In genomic region chr6:106146852-106147351, GRCh38 we compare ENCODE assay signal across 11 cellular contexts.
DNase-seq lines count a peak whose midpoint lies in the region; ATAC-seq lines count a peak whose summit lies in the region.
"Had no signal": no experiment of that assay in that cellular context is flagged by ENCODE, and none has a peak within 500 bp of the region (broad histone marks: within the 10 kb centered on the region; RNA-seq: fewer than 3 reads in every experiment).

No MANE protein-coding gene starts in this region.

- peak; percentile 48 for ATAC-seq in GM18861 (IDR thresholded peaks at IDR 0.05; ENCODE audit: unreplicated experiment)
- peak; percentile 57 for ATAC-seq in HG02610 (IDR thresholded peaks at IDR 0.05; ENCODE audit: unreplicated experiment)

- H3K4me3 Mint-ChIP-seq in CD8-positive, alpha-beta memory T cell = no peak overlapping the region
- H3K4me3 Mint-ChIP-seq: GM23338 had no signal

- no peak overlapping the region for H3K27ac ChIP-seq in CD8-positive, alpha-beta memory T cell (ENCODE audit: low read depth, low read length)

- peaks cover 34% of the 10 kb centered on the region for H3K4me1 ChIP-seq in CD8-positive, alpha-beta memory T cell (ENCODE audit: insufficient read depth, low read length)

- H3K36me3 ChIP-seq in MG63 = no peaks in the 10 kb centered on the region
- no peaks in the 10 kb centered on the region for H3K36me3 ChIP-seq in CD8-positive, alpha-beta memory T cell (ENCODE audit: insufficient read depth, low read length)

- H3K27me3 ChIP-seq in MG63 = no peaks in the 10 kb centered on the region
- H3K27me3 ChIP-seq in CD8-positive, alpha-beta memory T cell (ENCODE audit: insufficient read depth, low read length, poor library complexity, severe bottlenecking) = no peaks in the 10 kb centered on the region

- peaks cover 42 to 69% (median 59%) of the 10 kb centered on the region in 3 donors for H3K4me1 Mint-ChIP-seq in CD8-positive, alpha-beta memory T cell

- H3K27me3 Mint-ChIP-seq in CD8-positive, alpha-beta memory T cell = no peaks in the 10 kb centered on the region

- no peaks in the 10 kb centered on the region for H3K9me3 ChIP-seq in MG63
- no peaks in the 10 kb centered on the region for H3K9me3 ChIP-seq in CD8-positive, alpha-beta memory T cell (ENCODE audit: low read length)

- H3K36me3 Mint-ChIP-seq in CD8-positive, alpha-beta memory T cell = no peaks in the 10 kb centered on the region

- peaks cover 0 to 2% (median 0%) of the 10 kb centered on the region in 5 donors for H3K9me3 Mint-ChIP-seq in CD8-positive, alpha-beta memory T cell
- H3K9me3 Mint-ChIP-seq: GM23338 had no signal

- peak; percentile 40 for DNase-seq in MG63
- DNase-seq in hepatic stellate cell (ENCODE audit: low spot score) = peak; percentile 19
- DNase-seq in NCI-H1436 (lab: John Stamatoyannopoulos, UW) = no peak
- DNase-seq in hippocampal formation (lab: John Stamatoyannopoulos, UW) = no peak
- no peak for DNase-seq in CD8-positive, alpha-beta memory T cell
- DNase-seq: activated CD8-positive, alpha-beta memory T cell treated with anti-CD3 and anti-CD28 coated beads, Interleukin-2, amount 50 U/mL, for 48 hours; DMS79; SHP77 treated with DMSO at 0.1 percent for 48 hours had no signal

- no peak overlapping the region for H3K27ac Mint-ChIP-seq in CD8-positive, alpha-beta memory T cell
- H3K27ac Mint-ChIP-seq: GM23338 had no signal

- H3K4me3 ChIP-seq in MG63 = no peak overlapping the region
- no peak overlapping the region for H3K4me3 ChIP-seq in CD8-positive, alpha-beta memory T cell (ENCODE audit: low read length)
- H3K4me3 ChIP-seq: GM23338 had no signal

- POLR2A ChIA-PET in CD8-positive, alpha-beta memory T cell (lab: Charles Lee) = no interaction called here

- CTCF ChIA-PET in CD8-positive, alpha-beta memory T cell (lab: Charles Lee) = interaction anchor here (1.7 kb wide), 1 partner anchor 77 kb away, joined by 4 read pairs; no protein-coding TSS in a partner anchor

Comparison
In these comparisons a context has a peak if more than half of its experiments do, and no peak if none do; other contexts are left out.
1. DNase-seq: peak in MG63 (single experiment) and hepatic stellate cell (single experiment); none in NCI-H1436 (single experiment), hippocampal formation (0 of 2) and CD8-positive, alpha-beta memory T cell (0 of 5).